25 cellular contexts compared by ENCODE assay signal in the genomic region with DNA sequence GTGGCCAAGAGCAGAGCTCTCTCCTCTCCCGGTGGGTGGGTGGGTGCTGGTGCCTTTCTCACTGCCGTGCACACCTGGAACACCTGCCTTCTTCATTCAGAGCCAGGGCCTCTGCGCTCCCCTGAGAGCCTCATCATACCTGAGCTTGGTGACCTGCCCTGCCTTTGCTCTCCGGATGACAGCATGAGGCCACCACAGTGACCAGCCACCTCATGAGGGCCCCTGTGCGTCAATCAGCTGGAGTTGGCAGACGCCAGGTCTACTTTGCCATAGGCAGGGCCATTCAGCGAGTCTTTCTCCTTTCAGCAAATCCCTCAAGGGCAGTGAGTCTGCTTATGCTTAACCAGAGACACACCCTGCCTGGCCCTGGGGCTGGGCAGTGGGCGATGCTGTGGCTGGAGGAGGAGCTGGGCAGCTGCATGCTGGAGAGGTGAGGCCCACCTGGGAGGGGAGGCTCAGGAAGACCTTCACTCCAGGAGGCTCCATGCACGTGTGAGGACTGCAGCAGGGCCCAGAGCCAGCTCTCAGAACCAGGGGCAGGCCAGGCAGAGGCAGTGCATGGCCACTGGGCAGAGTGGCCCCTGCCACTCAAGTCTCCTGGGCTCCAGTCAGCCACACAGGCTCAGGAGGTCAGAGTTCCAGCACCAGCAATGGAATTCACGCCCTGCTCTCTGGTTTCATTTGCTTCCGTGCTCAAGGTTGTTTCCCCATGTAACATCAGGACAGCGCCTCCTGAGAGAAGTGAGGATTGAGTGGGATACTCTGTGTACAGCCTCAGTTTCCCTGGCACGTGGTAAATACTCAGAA.
"Had no signal": no experiment of that assay in that cellular context is flagged by ENCODE, and none has a peak within 500 bp of the region (broad histone marks: within the 10 kb centered on the region; RNA-seq: fewer than 3 reads in every experiment).

No MANE protein-coding gene starts in this region.

- ATAC-seq: activated CD4-positive, CD25-positive, alpha-beta regulatory T cell treated with anti-CD3 and anti-CD28 coated beads, Interleukin-2, amount 50 U/mL, for 24 hours; heart left ventricle; left lobe of liver; lower lobe of right lung; stimulated activated naive CD8-positive, alpha-beta T cell treated with anti-CD3 and anti-CD28 coated beads, Interleukin-15, Interleukin-2, amounts not matched to agents 100 U/mL and 50 U/mL, for 24 hours had no signal

- FAIRE-seq: colon, TTC549 had no signal

- H3K9me3 ChIP-seq: lower lobe of right lung, ovary, prostate gland, thoracic aorta had no signal

- H3K4me1 ChIP-seq: heart left ventricle, lower lobe of right lung, prostate gland had no signal

- H3K27ac ChIP-seq: heart left ventricle, lower lobe of right lung, ovary, prostate gland, thoracic aorta, WERI-Rb-1 had no signal

- H3K36me3 ChIP-seq: heart left ventricle, lower lobe of right lung, ovary, prostate gland, thoracic aorta, WERI-Rb-1 had no signal

- DNase-seq: activated CD4-positive, alpha-beta T cell treated with anti-CD3 and anti-CD28 coated beads for 48 hours; activated CD4-positive, alpha-beta T cell treated with anti-CD3 and anti-CD28 coated beads, Interleukin-2, amount 50 U/mL, for 48 hours; activated CD8-positive, alpha-beta memory T cell treated with anti-CD3 and anti-CD28 coated beads for 24 hours; activated effector memory CD4-positive, alpha-beta T cell treated with Interleukin-2 at 50 U/mL for 16 hours; activated naive CD4-positive, alpha-beta T cell treated with Interleukin-2 at 50 U/mL for 16 hours; anterior cingulate cortex; dermis blood vessel endothelial cell; effector CD4-positive, alpha-beta T cell; hypothalamus; kidney glomerular epithelial cell; lower lobe of right lung; mesendoderm; ovary; stimulated activated CD4-positive, alpha-beta T cell treated with anti-CD3 and anti-CD28 coated beads, Interleukin-2, amount 100 ng/mL, for 48 hours; stimulated activated naive CD8-positive, alpha-beta T cell treated with anti-CD3 and anti-CD28 coated beads, Interleukin-15, Interleukin-2, amounts not matched to agents 100 U/mL and 50 U/mL, for 24 hours; T-helper 9 cell; trophoblast cell; WERI-Rb-1 had no signal

- H3K4me3 ChIP-seq: heart left ventricle, lower lobe of right lung, ovary, prostate gland, thoracic aorta had no signal

- H3K27me3 ChIP-seq: heart left ventricle, ovary had no signal
